In genomic region chr6:33746036-33746600, GRCh38 we compare ENCODE assay signal across 8 cellular contexts.
DNase-seq lines count a peak whose midpoint lies in the region; ATAC-seq lines count a peak whose summit lies in the region.

No MANE protein-coding gene starts in this region.

- no peak for ATAC-seq in GM19467 (IDR thresholded peaks at IDR 0.05; ENCODE audit: unreplicated experiment)

- DNase-seq in AG08395 (ENCODE audit: low spot score) (peak; percentile 63), NCI-H69 (lab: John Stamatoyannopoulos, UW) (peak; percentile 48), fibroblast of gingiva (ENCODE audit: low read depth) (peak; percentile 67), retina (no peak), SIG-M5 treated with dmso at 0.1 percent for 504 hours (lab: John Stamatoyannopoulos, UW; ENCODE audit: unreplicated experiment) (no peak), T-helper 2 cell (no peak)

- no peaks in the 10 kb centered on the region for H3K9me3 ChIP-seq in muscle layer of colon (ENCODE audit: low read length)

- H3K9ac ChIP-seq in muscle layer of colon (ENCODE audit: low read length), result peak overlapping the region; percentile 55

- no peaks in the 10 kb centered on the region for H3K36me3 ChIP-seq in muscle layer of colon (ENCODE audit: insufficient read depth, low read length)

- H3K27me3 ChIP-seq in muscle layer of colon (ENCODE audit: control insufficient read depth in 1 of 2, insufficient read depth in 2 of 2, low read length in 2 of 2), result no peaks in the 10 kb centered on the region

- H3K4me3 ChIP-seq in muscle layer of colon (ENCODE audit: low read depth in 1 of 2, low read length in 2 of 2), result peak overlapping the region in 1 of 2 donors; percentile 0

- H3K27ac ChIP-seq in muscle layer of colon (ENCODE audit: low read depth, low read length), result peak overlapping the region; percentile 36

- H3K4me1 ChIP-seq in muscle layer of colon (ENCODE audit: insufficient read depth, low read length), result peaks cover 17% of the 10 kb centered on the region

Comparison
In these comparisons a context has a peak if more than half of its experiments do, and no peak if none do; other contexts are left out.
1. DNase-seq: peak in AG08395 (single experiment), NCI-H69 (single experiment) and fibroblast of gingiva (single experiment); none in retina (single experiment), SIG-M5 treated with dmso at 0.1 percent for 504 hours (single experiment) and T-helper 2 cell (0 of 5).